Comparison of ENCODE assay signal across 8 cellular contexts in the genomic region with DNA sequence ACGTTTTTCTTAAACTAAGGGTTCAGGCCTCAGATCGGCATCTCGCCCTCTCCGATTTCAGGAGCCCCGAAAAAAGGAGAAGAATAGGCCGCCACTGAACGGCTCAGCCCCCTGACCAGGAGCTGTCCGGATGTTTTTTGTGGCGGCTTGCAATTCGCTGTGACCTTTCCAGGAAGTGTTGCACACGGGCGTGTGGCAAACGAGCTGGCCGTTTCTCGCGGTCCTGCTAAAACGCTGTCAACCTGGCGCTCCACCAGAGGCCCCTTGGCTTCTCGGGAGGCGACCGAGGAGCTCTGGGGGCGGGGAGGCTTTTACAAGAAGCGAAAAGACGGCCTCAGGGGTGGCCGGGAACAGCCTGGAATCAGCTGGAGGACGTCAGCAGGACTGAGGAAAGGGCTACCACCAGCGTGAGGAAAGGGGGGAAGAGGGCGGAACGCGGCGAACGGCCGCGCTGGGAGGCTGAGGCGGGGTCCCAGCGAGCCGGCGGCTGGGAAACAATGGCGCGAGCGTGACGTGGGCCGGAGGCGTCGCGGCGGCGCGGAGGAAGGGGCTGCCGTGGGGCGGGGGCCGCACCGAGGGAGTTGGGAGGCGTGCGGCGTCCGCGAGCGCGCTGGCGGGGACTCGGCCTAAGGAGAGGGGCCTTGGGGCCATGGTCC. TPM values are rescaled to one million over a fixed set of nuclear protein-coding genes. Genes with fewer than 3 reads are reported as not detected.
DNase-seq lines count a peak whose midpoint lies in the region; ATAC-seq, FAIRE-seq and TF ChIP-seq lines count a peak whose summit lies in the region.

No MANE protein-coding gene starts in this region.

- POLR2A ChIA-PET in HepG2 (lab: Yijun Ruan, JAX), result interaction anchor here (0.7 to 4.5 kb wide), 19 partner anchors 9 to 479 kb away, joined by 3 to 65 read pairs (median 5); partner anchors contain the start of genes ARL3, CNNM2 and SFXN2

- H4K20me1 ChIP-seq in HepG2 (ENCODE audit: insufficient read depth, low read length), result 0 out of 2 replicates have a peak, but pooled peaks cover 3% of the 10 kb centered on the region

- no peaks in the 10 kb centered on the region for H3K9me3 ChIP-seq in HepG2 (ENCODE audit: low read length)

- H3K27me3 Mint-ChIP-seq in dendritic cell treated with granulocyte-macrophage colony-stimulating factor and Interleukin-4, amounts not matched to agents 40 ng/mL and 50 ng/mL, for 4 days, result no peaks in the 10 kb centered on the region

- no peak overlapping the region for H2AFZ ChIP-seq in HepG2 (ENCODE audit: low read length)

- peak overlapping the region; percentile 98 for H3K9ac ChIP-seq in HepG2 (ENCODE audit: insufficient read depth, low read depth, low read length)

- TF ChIP-seq EP300 in HepG2 (IDR thresholded peaks at IDR 0.05; ENCODE audit: low read depth in 2 of 2, low read length in 2 of 2) (no peak), HepG2 (CRISPR knock-in tag; IDR thresholded peaks at IDR 0.05; ENCODE audit: borderline replicate concordance) (no peak)

- FAIRE-seq in HepG2 (lab: Jason Lieb, UNC), result peak; percentile 26

- peak overlapping the region; percentile 74 for H3K4me2 ChIP-seq in HepG2 (ENCODE audit: low read depth, low read length)

- no peaks in the 10 kb centered on the region; a peak in 1 of 5 replicates for H3K27me3 ChIP-seq in HepG2 (ENCODE audit: control insufficient read depth in 1 of 2, insufficient read depth in 2 of 2, low read length in 2 of 2)

- H3K79me2 ChIP-seq in HepG2 (ENCODE audit: insufficient read depth, low read length), result peaks cover 49% of the 10 kb centered on the region

- peaks cover 69% of the 10 kb centered on the region for H3K4me1 ChIP-seq in HepG2 (ENCODE audit: insufficient read depth, low read length)

- H3K4me3 ChIP-seq in HepG2 (replicated peaks in 1 of 3; ENCODE audit: insufficient read depth in 1 of 3, low read depth in 2 of 3, low read length in 3 of 3), result peak overlapping the region; percentile 82 to 98 (median 85)

- no peaks in the 10 kb centered on the region for H3K9me3 Mint-ChIP-seq in dendritic cell treated with granulocyte-macrophage colony-stimulating factor and Interleukin-4, amounts not matched to agents 40 ng/mL and 50 ng/mL, for 4 days

- H3K36me3 Mint-ChIP-seq in dendritic cell treated with granulocyte-macrophage colony-stimulating factor and Interleukin-4, amounts not matched to agents 40 ng/mL and 50 ng/mL, for 4 days (ENCODE audit: low read depth), result peaks cover 42% of the 10 kb centered on the region

- intact Hi-C loops in dendritic cell treated with granulocyte-macrophage colony-stimulating factor and Interleukin-4, amounts not matched to agents 40 ng/mL and 50 ng/mL, for 4 days (cut with micrococcal nuclease), result loop anchor here (2.0 to 5.0 kb wide), 2 partner anchors 48 to 275 kb away; partner anchors contain the start of gene CNNM2
- intact Hi-C loops in HepG2 (cut with micrococcal nuclease; ENCODE audit: unreplicated experiment), result loop anchor here (2.0 kb wide), 3 partner anchors 40 to 52 kb away; partner anchors contain the start of gene RPEL1

- H3K4me3 Mint-ChIP-seq in dendritic cell treated with granulocyte-macrophage colony-stimulating factor and Interleukin-4, amounts not matched to agents 40 ng/mL and 50 ng/mL, for 4 days, result peak overlapping the region; percentile 98

- H3K27ac ChIP-seq in HepG2 (ENCODE audit: extremely low read length, insufficient read depth, low read length), result peak overlapping the region; percentile 93

- peak overlapping the region; percentile 100 for H3K27ac Mint-ChIP-seq in dendritic cell treated with granulocyte-macrophage colony-stimulating factor and Interleukin-4, amounts not matched to agents 40 ng/mL and 50 ng/mL, for 4 days

- WGBS in HepG2 (ENCODE audit: low lambda C conversion rate), result 0% methylated on average over 9 of the region's 62 CpGs

- TF ChIP-seq CTCF in HepG2 (CRISPR knock-in tag; IDR thresholded peaks at IDR 0.05), result peak; percentile 15; the same call in 1 of the 2 replicates

- TF ChIP-seq RAD21 in HepG2 (CRISPR knock-in tag; IDR thresholded peaks at IDR 0.05), result no peak

- DNase-seq in A172 (ENCODE audit: low spot score) (peak; percentile 62), NCI-H510A (lab: John Stamatoyannopoulos, UW) (peak; percentile 69), HepG2 (ENCODE audit: low spot score) (peak; percentile 72)
- peak; percentile 76 for DNase-seq in activated CD4-positive, alpha-beta T cell treated with anti-CD3 and anti-CD28 coated beads for 48 hours
- peak; percentile 53 to 56 for DNase-seq in stimulated activated CD4-positive, alpha-beta T cell treated with anti-CD3 and anti-CD28 coated beads, Interleukin-2, amount 100 ng/mL, for 48 hours

- no peak; a peak in 1 of 4 replicates for TF ChIP-seq POLR2A in HepG2 (IDR thresholded peaks at IDR 0.05; ENCODE audit: insufficient read depth in 1 of 2, low read depth in 2 of 2, low read length in 2 of 2)

- ATAC-seq in GM18508 (IDR thresholded peaks at IDR 0.05; ENCODE audit: insufficient read depth, unreplicated experiment) (peak; percentile 42), HG02981 (IDR thresholded peaks at IDR 0.05; ENCODE audit: unreplicated experiment) (peak; percentile 59), HepG2 (peak; percentile 79)

- peaks cover 56% of the 10 kb centered on the region for H3K4me1 Mint-ChIP-seq in dendritic cell treated with granulocyte-macrophage colony-stimulating factor and Interleukin-4, amounts not matched to agents 40 ng/mL and 50 ng/mL, for 4 days (ENCODE audit: low read depth)

- CTCF ChIA-PET in HepG2 (lab: Yijun Ruan, JAX; ENCODE audit: low intra/inter-chr PET ratio, low total read pairs), result no interaction called here

- BruUV-seq in HepG2 (replicated peaks; lab: Mats Ljungman, UMichigan), result no TSS peak

- peaks cover 0 to 5% of the 10 kb centered on the region in 2 experiments; a peak in 1 of 5 replicates for H3K36me3 ChIP-seq in HepG2 (replicated peaks in 1 of 2; ENCODE audit: control insufficient read depth in 1 of 2, insufficient read depth in 2 of 2, low read length in 2 of 2)

- in situ Hi-C loops in HepG2 (cut with HindIII; ENCODE audit: extremely low pct_ligation_motif_present, low pct_unique_long_range_greater_than_20kb), result no loop called here

TF ChIP-seq in HepG2, 621 proteins besides CTCF, POLR2A, EP300 and RAD21 (continues in another document):
- TF ChIP-seq PHF20 (CRISPR knock-in tag; IDR thresholded peaks at IDR 0.05) (no peak), BCL6 (CRISPR knock-in tag; IDR thresholded peaks at IDR 0.05) (peak; percentile 58), HDAC1 (CRISPR knock-in tag; IDR thresholded peaks at IDR 0.05) (peak; percentile 78), IKZF4 (CRISPR knock-in tag; IDR thresholded peaks at IDR 0.05; ENCODE audit: borderline replicate concordance, low read depth, not compliant biosample characterization) (no peak)

RNA-seq across cellular contexts. Expression of gene NT5C2, which starts 0.5 kb away (rescaled TPM):
- 96.1 and 135 TPM in 2 replicates for total RNA-seq in A172 (2014; rRNA removed; shearing (Covaris generic))
- 40.6 and 51.5 TPM in 2 replicates for total RNA-seq in HepG2 (2016; rRNA removed; fragmentation: Illumina TruSeq; extraction: Trizol)
- 14.0 and 14.6 TPM in 2 replicates for total RNA-seq in HepG2 (2016; cell fraction: cytosol; rRNA removed; fragmentation: Illumina TruSeq; extraction: Trizol; ENCODE audit: low read depth)
- 41.6 and 53.9 TPM in 2 replicates for total RNA-seq in HepG2 (2016; cell fraction: insoluble cytoplasmic fraction; rRNA removed; fragmentation: Illumina TruSeq; extraction: Trizol)
- total RNA-seq in HepG2 (2016; cell fraction: membrane; rRNA removed; fragmentation: Illumina TruSeq; extraction: Trizol), result 20.7 and 21.7 TPM in 2 replicates
- total RNA-seq in HepG2 (2016; cell fraction: nucleus; rRNA removed; fragmentation: Illumina TruSeq; extraction: Trizol), result 45.1 and 47.6 TPM in 2 replicates
- polyA plus RNA-seq in HepG2 (2011; rRNA removed), result 53.3 and 55.2 TPM in 2 replicates
- 31.0 and 44.8 TPM in 2 replicates for polyA plus RNA-seq in HepG2 (2011; cell fraction: cytosol; rRNA removed)
- 26.5 and 38.0 TPM in 2 replicates for polyA plus RNA-seq in HepG2 (2011; cell fraction: nucleus; rRNA removed)
- polyA plus RNA-seq in HepG2 (2012), result 47.1 and 62.0 TPM in 2 replicates
- 4.3 and 4.4 TPM in 2 replicates for polyA plus RNA-seq in HepG2 (2016; cell fraction: cytosol; fragmentation: Illumina TruSeq; extraction: Trizol; ENCODE audit: low read depth)
- polyA plus RNA-seq in HepG2 (2016; cell fraction: insoluble cytoplasmic fraction; fragmentation: Illumina TruSeq; extraction: Trizol; ENCODE audit: low read depth), result 49.2 and 49.9 TPM in 2 replicates
- 12.7 and 13.5 TPM in 2 replicates for polyA plus RNA-seq in HepG2 (2016; cell fraction: membrane; fragmentation: Illumina TruSeq; extraction: Trizol; ENCODE audit: low read depth)
- 51.3 and 57.2 TPM in 2 replicates for polyA plus RNA-seq in HepG2 (2016; cell fraction: nucleus; fragmentation: Illumina TruSeq; extraction: Trizol; ENCODE audit: insufficient read depth, low read depth)
- polyA minus RNA-seq in HepG2 (2011; rRNA and poly(A)+ RNA removed; ENCODE audit: low replicate concordance), result 48.0 and 50.4 TPM in 2 replicates
- polyA minus RNA-seq in HepG2 (2011; cell fraction: cytosol; rRNA and poly(A)+ RNA removed), result 38.7 and 41.0 TPM in 2 replicates
- polyA minus RNA-seq in HepG2 (2011; cell fraction: nucleus; rRNA and poly(A)+ RNA removed), result 71.3 and 106 TPM in 2 replicates

RNA-seq across cellular contexts. Expression of gene RPEL1, which starts 53.1 kb away (rescaled TPM):
- 0.05 and 0.17 TPM in 2 replicates for total RNA-seq in A172 (2014; rRNA removed; shearing (Covaris generic))
- 0.04 and 0.10 TPM in 2 replicates for total RNA-seq in HepG2 (2016; rRNA removed; fragmentation: Illumina TruSeq; extraction: Trizol)
- not detected in 2 replicates for total RNA-seq in HepG2 (2016; cell fraction: cytosol; rRNA removed; fragmentation: Illumina TruSeq; extraction: Trizol; ENCODE audit: low read depth)
- 0.04 TPM in 1 of 2 replicates, not detected in the other for total RNA-seq in HepG2 (2016; cell fraction: insoluble cytoplasmic fraction; rRNA removed; fragmentation: Illumina TruSeq; extraction: Trizol)
- not detected in 2 replicates for total RNA-seq in HepG2 (2016; cell fraction: membrane; rRNA removed; fragmentation: Illumina TruSeq; extraction: Trizol)
- not detected in 2 replicates for total RNA-seq in HepG2 (2016; cell fraction: nucleus; rRNA removed; fragmentation: Illumina TruSeq; extraction: Trizol)
- 0.07 and 0.10 TPM in 2 replicates for polyA plus RNA-seq in HepG2 (2011; rRNA removed)
- polyA plus RNA-seq in HepG2 (2011; cell fraction: cytosol; rRNA removed), result 0.10 and 0.23 TPM in 2 replicates
- 0.10 and 0.14 TPM in 2 replicates for polyA plus RNA-seq in HepG2 (2011; cell fraction: nucleus; rRNA removed)
- 0.20 and 0.24 TPM in 2 replicates for polyA plus RNA-seq in HepG2 (2012)
- not detected in 2 replicates for polyA plus RNA-seq in HepG2 (2016; cell fraction: cytosol; fragmentation: Illumina TruSeq; extraction: Trizol; ENCODE audit: low read depth)
- 0.19 TPM in 1 of 2 replicates, not detected in the other for polyA plus RNA-seq in HepG2 (2016; cell fraction: insoluble cytoplasmic fraction; fragmentation: Illumina TruSeq; extraction: Trizol; ENCODE audit: low read depth)
- not detected in 2 replicates for polyA plus RNA-seq in HepG2 (2016; cell fraction: membrane; fragmentation: Illumina TruSeq; extraction: Trizol; ENCODE audit: low read depth)
- not detected in 2 replicates for polyA plus RNA-seq in HepG2 (2016; cell fraction: nucleus; fragmentation: Illumina TruSeq; extraction: Trizol; ENCODE audit: insufficient read depth, low read depth)
- polyA minus RNA-seq in HepG2 (2011; rRNA and poly(A)+ RNA removed; ENCODE audit: low replicate concordance), result 0.20 and 0.37 TPM in 2 replicates
- not detected in 2 replicates for polyA minus RNA-seq in HepG2 (2011; cell fraction: cytosol; rRNA and poly(A)+ RNA removed)
- not detected in 2 replicates for polyA minus RNA-seq in HepG2 (2011; cell fraction: nucleus; rRNA and poly(A)+ RNA removed)

Comparison
In these comparisons a context has a peak if more than half of its experiments do, and no peak if none do; other contexts are left out.
1. Peak in every context shown above with its lines: DNase-seq, ATAC-seq, H3K4me3 ChIP-seq and H3K27ac ChIP-seq.